ENCODE assay signal across 6 cellular contexts in genomic region chr9:114792396-114792795, GRCh38. TPM values are rescaled to one million over a fixed set of nuclear protein-coding genes. Genes with fewer than 3 reads are reported as not detected.
"Had no signal": no experiment of that assay in that cellular context is flagged by ENCODE, and none has a peak within 500 bp of the region (broad histone marks: within the 10 kb centered on the region; RNA-seq: fewer than 3 reads in every experiment).

No MANE protein-coding gene starts in this region.

- DNase-seq: GOT3, H9, HCEC 1CT, IMR-90 had no signal

- H3K27ac ChIP-seq: GM23248 had no signal

- H3K4me3 ChIP-seq: GM23248, K562 had no signal

- H3K9ac ChIP-seq: GM23248 had no signal

- H2AFZ ChIP-seq: GM23248 had no signal

- ATAC-seq: K562 had no signal

RNA-seq across cellular contexts. Expression of gene TNFSF15, which starts 13.4 kb away (rescaled TPM):
- total RNA-seq: H9, K562 had no signal
- polyA plus RNA-seq: GM23248, K562 had no signal
